In the genomic region with DNA sequence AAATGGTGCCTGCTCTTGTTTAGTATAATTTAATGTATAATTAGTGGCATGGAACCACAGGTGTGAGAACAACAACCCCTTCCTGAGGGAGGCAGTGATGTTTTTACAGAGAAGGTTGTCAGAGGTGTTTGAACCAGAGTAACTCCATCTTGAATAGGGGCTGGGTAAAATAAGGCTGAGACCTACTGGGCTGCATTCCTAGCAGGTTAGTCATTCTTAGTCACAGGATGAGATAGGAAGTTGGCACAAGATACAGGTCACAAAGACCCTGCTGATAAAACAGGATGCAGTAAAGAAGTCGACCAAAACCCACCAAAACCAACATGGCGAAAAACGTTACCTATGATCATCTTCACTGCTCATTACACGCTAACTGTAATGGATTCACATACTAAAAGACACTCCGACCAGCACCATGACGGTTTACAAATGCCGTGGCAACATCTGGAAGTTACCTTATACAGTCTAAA, we compare ENCODE assay signal across 1 cellular context.
TF ChIP-seq lines count a peak whose summit lies in the region.

No MANE protein-coding gene starts in this region.

TF ChIP-seq in K562, 482 proteins besides CTCF, POLR2A, EP300 and RAD21 (continued from another document and continues in another):
- TF ChIP-seq, protein P1, sequence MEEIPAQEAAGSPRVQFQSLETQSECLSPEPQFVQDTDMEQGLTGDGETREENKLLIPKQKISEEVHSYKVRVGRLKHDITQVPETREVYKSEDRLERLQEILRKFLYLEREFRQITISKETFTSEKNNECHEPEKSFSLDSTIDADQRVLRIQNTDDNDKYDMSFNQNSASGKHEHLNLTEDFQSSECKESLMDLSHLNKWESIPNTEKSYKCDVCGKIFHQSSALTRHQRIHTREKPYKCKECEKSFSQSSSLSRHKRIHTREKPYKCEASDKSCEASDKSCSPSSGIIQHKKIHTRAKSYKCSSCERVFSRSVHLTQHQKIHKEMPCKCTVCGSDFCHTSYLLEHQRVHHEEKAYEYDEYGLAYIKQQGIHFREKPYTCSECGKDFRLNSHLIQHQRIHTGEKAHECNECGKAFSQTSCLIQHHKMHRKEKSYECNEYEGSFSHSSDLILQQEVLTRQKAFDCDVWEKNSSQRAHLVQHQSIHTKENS (CRISPR knock-in tag; IDR thresholded peaks at IDR 0.05): no peak
- peak; percentile 69 for TF ChIP-seq JUND (IDR thresholded peaks at IDR 0.05; ENCODE audit: borderline replicate concordance, low read depth, low read length)
- TF ChIP-seq JUND (tag; IDR thresholded peaks at IDR 0.05; ENCODE audit: borderline replicate concordance, low read depth, low read length): peak; percentile 72; the same call in 1 of the 3 replicates
- TF ChIP-seq STAT5B (CRISPR knock-in tag; IDR thresholded peaks at IDR 0.05): peak; percentile 19; the same call in 1 of the 2 replicates
- TF ChIP-seq RNF2 (IDR thresholded peaks at IDR 0.05): no peak
- TF ChIP-seq EGR1 (conservative IDR thresholded peaks at IDR 0.05): no peak
- no peak for TF ChIP-seq CREBBP (IDR thresholded peaks at IDR 0.05; ENCODE audit: low read depth, low read length)
- no peak for TF ChIP-seq THRAP3 (IDR thresholded peaks at IDR 0.05; ENCODE audit: borderline replicate concordance)
- no peak for TF ChIP-seq KDM5B (IDR thresholded peaks at IDR 0.05; ENCODE audit: insufficient replicate concordance, low read depth, low read length)
- TF ChIP-seq BRD9 (IDR thresholded peaks at IDR 0.05; ENCODE audit: low read depth, partially characterized antibody): no peak
- peak; percentile 94 for TF ChIP-seq ZNF79 (CRISPR knock-in tag; IDR thresholded peaks at IDR 0.05; ENCODE audit: low read depth)
- peak in 1 of 2 experiments; percentile 47; a peak in 1 of 4 replicates for TF ChIP-seq SRF (CRISPR knock-in tag; IDR thresholded peaks at IDR 0.05)
- no peak for TF ChIP-seq CTBP1 (IDR thresholded peaks at IDR 0.05; ENCODE audit: borderline replicate concordance)
- no peak for TF ChIP-seq CCNT2 (IDR thresholded peaks at IDR 0.05; ENCODE audit: borderline replicate concordance, extremely low read depth, insufficient read length, low read depth, low read length)
- TF ChIP-seq CC2D1A (IDR thresholded peaks at IDR 0.05): no peak
- TF ChIP-seq, protein P2, sequence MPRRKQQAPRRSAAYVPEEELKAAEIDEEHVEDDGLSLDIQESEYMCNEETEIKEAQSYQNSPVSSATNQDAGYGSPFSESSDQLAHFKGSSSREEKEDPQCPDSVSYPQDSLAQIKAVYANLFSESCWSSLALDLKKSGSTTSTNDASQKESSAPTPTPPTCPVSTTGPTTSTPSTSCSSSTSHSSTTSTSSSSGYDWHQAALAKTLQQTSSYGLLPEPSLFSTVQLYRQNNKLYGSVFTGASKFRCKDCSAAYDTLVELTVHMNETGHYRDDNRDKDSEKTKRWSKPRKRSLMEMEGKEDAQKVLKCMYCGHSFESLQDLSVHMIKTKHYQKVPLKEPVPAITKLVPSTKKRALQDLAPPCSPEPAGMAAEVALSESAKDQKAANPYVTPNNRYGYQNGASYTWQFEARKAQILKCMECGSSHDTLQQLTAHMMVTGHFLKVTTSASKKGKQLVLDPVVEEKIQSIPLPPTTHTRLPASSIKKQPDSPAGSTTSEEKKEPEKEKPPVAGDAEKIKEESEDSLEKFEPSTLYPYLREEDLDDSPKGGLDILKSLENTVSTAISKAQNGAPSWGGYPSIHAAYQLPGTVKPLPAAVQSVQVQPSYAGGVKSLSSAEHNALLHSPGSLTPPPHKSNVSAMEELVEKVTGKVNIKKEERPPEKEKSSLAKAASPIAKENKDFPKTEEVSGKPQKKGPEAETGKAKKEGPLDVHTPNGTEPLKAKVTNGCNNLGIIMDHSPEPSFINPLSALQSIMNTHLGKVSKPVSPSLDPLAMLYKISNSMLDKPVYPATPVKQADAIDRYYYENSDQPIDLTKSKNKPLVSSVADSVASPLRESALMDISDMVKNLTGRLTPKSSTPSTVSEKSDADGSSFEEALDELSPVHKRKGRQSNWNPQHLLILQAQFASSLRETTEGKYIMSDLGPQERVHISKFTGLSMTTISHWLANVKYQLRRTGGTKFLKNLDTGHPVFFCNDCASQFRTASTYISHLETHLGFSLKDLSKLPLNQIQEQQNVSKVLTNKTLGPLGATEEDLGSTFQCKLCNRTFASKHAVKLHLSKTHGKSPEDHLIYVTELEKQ (CRISPR knock-in tag; IDR thresholded peaks at IDR 0.05): peak; percentile 98
- TF ChIP-seq FOXJ2 (tag; IDR thresholded peaks at IDR 0.05): 0 out of 2 replicates have a peak, but pooled peaks have one; percentile 31
- TF ChIP-seq NFRKB (IDR thresholded peaks at IDR 0.05; ENCODE audit: low read depth): no peak
- TF ChIP-seq, protein P3, sequence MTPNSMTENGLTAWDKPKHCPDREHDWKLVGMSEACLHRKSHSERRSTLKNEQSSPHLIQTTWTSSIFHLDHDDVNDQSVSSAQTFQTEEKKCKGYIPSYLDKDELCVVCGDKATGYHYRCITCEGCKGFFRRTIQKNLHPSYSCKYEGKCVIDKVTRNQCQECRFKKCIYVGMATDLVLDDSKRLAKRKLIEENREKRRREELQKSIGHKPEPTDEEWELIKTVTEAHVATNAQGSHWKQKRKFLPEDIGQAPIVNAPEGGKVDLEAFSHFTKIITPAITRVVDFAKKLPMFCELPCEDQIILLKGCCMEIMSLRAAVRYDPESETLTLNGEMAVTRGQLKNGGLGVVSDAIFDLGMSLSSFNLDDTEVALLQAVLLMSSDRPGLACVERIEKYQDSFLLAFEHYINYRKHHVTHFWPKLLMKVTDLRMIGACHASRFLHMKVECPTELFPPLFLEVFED (CRISPR knock-in tag; conservative IDR thresholded peaks at IDR 0.05): peak; percentile 99
- peak; percentile 95 for TF ChIP-seq ZBTB17 (CRISPR knock-in tag; IDR thresholded peaks at IDR 0.05)
- TF ChIP-seq YY1 (IDR thresholded peaks at IDR 0.05; ENCODE audit: borderline replicate concordance in 1 of 3, control insufficient read depth in 1 of 3, extremely low read depth in 1 of 3, insufficient read depth in 3 of 3, insufficient read length in 1 of 3, insufficient replicate concordance in 2 of 3, low read depth in 1 of 3, low read length in 2 of 3): no peak
- TF ChIP-seq, protein P4, sequence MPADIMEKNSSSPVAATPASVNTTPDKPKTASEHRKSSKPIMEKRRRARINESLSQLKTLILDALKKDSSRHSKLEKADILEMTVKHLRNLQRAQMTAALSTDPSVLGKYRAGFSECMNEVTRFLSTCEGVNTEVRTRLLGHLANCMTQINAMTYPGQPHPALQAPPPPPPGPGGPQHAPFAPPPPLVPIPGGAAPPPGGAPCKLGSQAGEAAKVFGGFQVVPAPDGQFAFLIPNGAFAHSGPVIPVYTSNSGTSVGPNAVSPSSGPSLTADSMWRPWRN (IDR thresholded peaks at IDR 0.05; ENCODE audit: low read depth): no peak
- no peak for TF ChIP-seq RBM25 (IDR thresholded peaks at IDR 0.05; ENCODE audit: low read depth, low read length, severe bottlenecking)
- TF ChIP-seq LEF1 (IDR thresholded peaks at IDR 0.05): no peak
- TF ChIP-seq NFYB (IDR thresholded peaks at IDR 0.05; ENCODE audit: extremely low read depth, insufficient read length): no peak
- TF ChIP-seq ELF1 (tag; IDR thresholded peaks at IDR 0.05): no peak
- no peak for TF ChIP-seq BCOR (IDR thresholded peaks at IDR 0.05)
- TF ChIP-seq, protein P5, sequence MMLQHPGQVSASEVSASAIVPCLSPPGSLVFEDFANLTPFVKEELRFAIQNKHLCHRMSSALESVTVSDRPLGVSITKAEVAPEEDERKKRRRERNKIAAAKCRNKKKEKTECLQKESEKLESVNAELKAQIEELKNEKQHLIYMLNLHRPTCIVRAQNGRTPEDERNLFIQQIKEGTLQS (IDR thresholded peaks at IDR 0.05): peak; percentile 65
- TF ChIP-seq, protein P5 (CRISPR knock-in tag; conservative IDR thresholded peaks at IDR 0.05): no peak
- no peak for TF ChIP-seq PHF8 (IDR thresholded peaks at IDR 0.05; ENCODE audit: borderline replicate concordance, low read length)
- TF ChIP-seq SMARCE1 (IDR thresholded peaks at IDR 0.05): no peak
- TF ChIP-seq MCM2 (IDR thresholded peaks at IDR 0.05; ENCODE audit: low read depth): no peak
- no peak for TF ChIP-seq CAMTA2 (CRISPR knock-in tag; conservative IDR thresholded peaks at IDR 0.05)
- no peak for TF ChIP-seq ZNF431 (CRISPR knock-in tag; IDR thresholded peaks at IDR 0.05)
- TF ChIP-seq L3MBTL2 (IDR thresholded peaks at IDR 0.05): no peak
- TF ChIP-seq PCBP2 (IDR thresholded peaks at IDR 0.05; ENCODE audit: low read depth, low read length, poor library complexity, severe bottlenecking): no peak
- no peak for TF ChIP-seq HMGN3 (IDR thresholded peaks at IDR 0.05; ENCODE audit: borderline replicate concordance, extremely low read depth, insufficient read length, low read depth, low read length)
- no peak for TF ChIP-seq SP1 (CRISPR knock-in tag; IDR thresholded peaks at IDR 0.05)
- TF ChIP-seq IFI16 (CRISPR knock-in tag; IDR thresholded peaks at IDR 0.05): no peak
- no peak for TF ChIP-seq PRMT5 (CRISPR knock-in tag; IDR thresholded peaks at IDR 0.05)
- TF ChIP-seq POU5F1 (IDR thresholded peaks at IDR 0.05; ENCODE audit: borderline replicate concordance, low read depth, low read length, partially characterized antibody): no peak
- no peak for TF ChIP-seq ESRRB (CRISPR knock-in tag; IDR thresholded peaks at IDR 0.05; ENCODE audit: borderline replicate concordance)
- TF ChIP-seq NFIC (IDR thresholded peaks at IDR 0.05): no peak
- no peak for TF ChIP-seq EHMT2 (IDR thresholded peaks at IDR 0.05)
- no peak for TF ChIP-seq PHB (CRISPR knock-in tag; IDR thresholded peaks at IDR 0.05)
- TF ChIP-seq LCOR (CRISPR knock-in tag; IDR thresholded peaks at IDR 0.05): no peak
- no peak for TF ChIP-seq WHSC1 (IDR thresholded peaks at IDR 0.05; ENCODE audit: low read length)
- TF ChIP-seq GATAD2B (IDR thresholded peaks at IDR 0.05; ENCODE audit: borderline replicate concordance): no peak
- no peak for TF ChIP-seq ADNP (tag; IDR thresholded peaks at IDR 0.05)
- no peak for TF ChIP-seq NFATC3 (IDR thresholded peaks at IDR 0.05)
- TF ChIP-seq DNMT1 (IDR thresholded peaks at IDR 0.05): no peak
- TF ChIP-seq SMC3 (conservative IDR thresholded peaks at IDR 0.05; ENCODE audit: insufficient read depth, low read depth, low read length): no peak
- no peak for TF ChIP-seq DACH1 (IDR thresholded peaks at IDR 0.05; ENCODE audit: partially characterized antibody)
- TF ChIP-seq FUS (optimal IDR thresholded peaks at IDR 0.05; ENCODE audit: low read depth, low read length): no peak
- TF ChIP-seq, protein P6, sequence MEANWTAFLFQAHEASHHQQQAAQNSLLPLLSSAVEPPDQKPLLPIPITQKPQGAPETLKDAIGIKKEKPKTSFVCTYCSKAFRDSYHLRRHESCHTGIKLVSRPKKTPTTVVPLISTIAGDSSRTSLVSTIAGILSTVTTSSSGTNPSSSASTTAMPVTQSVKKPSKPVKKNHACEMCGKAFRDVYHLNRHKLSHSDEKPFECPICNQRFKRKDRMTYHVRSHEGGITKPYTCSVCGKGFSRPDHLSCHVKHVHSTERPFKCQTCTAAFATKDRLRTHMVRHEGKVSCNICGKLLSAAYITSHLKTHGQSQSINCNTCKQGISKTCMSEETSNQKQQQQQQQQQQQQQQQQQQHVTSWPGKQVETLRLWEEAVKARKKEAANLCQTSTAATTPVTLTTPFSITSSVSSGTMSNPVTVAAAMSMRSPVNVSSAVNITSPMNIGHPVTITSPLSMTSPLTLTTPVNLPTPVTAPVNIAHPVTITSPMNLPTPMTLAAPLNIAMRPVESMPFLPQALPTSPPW (CRISPR knock-in tag; IDR thresholded peaks at IDR 0.05): peak; percentile 55
- no peak for TF ChIP-seq KAT8 (IDR thresholded peaks at IDR 0.05; ENCODE audit: low read depth)
- TF ChIP-seq, protein P7, sequence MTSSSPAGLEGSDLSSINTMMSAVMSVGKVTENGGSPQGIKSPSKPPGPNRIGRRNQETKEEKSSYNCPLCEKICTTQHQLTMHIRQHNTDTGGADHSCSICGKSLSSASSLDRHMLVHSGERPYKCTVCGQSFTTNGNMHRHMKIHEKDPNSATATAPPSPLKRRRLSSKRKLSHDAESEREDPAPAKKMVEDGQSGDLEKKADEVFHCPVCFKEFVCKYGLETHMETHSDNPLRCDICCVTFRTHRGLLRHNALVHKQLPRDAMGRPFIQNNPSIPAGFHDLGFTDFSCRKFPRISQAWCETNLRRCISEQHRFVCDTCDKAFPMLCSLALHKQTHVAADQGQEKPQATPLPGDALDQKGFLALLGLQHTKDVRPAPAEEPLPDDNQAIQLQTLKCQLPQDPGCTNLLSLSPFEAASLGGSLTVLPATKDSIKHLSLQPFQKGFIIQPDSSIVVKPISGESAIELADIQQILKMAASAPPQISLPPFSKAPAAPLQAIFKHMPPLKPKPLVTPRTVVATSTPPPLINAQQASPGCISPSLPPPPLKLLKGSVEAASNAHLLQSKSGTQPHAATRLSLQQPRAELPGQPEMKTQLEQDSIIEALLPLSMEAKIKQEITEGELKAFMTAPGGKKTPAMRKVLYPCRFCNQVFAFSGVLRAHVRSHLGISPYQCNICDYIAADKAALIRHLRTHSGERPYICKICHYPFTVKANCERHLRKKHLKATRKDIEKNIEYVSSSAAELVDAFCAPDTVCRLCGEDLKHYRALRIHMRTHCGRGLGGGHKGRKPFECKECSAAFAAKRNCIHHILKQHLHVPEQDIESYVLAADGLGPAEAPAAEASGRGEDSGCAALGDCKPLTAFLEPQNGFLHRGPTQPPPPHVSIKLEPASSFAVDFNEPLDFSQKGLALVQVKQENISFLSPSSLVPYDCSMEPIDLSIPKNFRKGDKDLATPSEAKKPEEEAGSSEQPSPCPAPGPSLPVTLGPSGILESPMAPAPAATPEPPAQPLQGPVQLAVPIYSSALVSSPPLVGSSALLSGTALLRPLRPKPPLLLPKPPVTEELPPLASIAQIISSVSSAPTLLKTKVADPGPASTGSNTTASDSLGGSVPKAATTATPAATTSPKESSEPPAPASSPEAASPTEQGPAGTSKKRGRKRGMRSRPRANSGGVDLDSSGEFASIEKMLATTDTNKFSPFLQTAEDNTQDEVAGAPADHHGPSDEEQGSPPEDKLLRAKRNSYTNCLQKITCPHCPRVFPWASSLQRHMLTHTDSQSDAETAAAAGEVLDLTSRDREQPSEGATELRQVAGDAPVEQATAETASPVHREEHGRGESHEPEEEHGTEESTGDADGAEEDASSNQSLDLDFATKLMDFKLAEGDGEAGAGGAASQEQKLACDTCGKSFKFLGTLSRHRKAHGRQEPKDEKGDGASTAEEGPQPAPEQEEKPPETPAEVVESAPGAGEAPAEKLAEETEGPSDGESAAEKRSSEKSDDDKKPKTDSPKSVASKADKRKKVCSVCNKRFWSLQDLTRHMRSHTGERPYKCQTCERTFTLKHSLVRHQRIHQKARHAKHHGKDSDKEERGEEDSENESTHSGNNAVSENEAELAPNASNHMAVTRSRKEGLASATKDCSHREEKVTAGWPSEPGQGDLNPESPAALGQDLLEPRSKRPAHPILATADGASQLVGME (CRISPR knock-in tag; IDR thresholded peaks at IDR 0.05): peak; percentile 96
